28 cellular contexts compared by ENCODE assay signal in genomic region chr16:69195371-69196029, GRCh38. TPM values are rescaled to one million over a fixed set of nuclear protein-coding genes. Genes with fewer than 3 reads are reported as not detected.
DNase-seq lines count a peak whose midpoint lies in the region; ATAC-seq and TF ChIP-seq lines count a peak whose summit lies in the region.
"Had no signal": no experiment of that assay in that cellular context is flagged by ENCODE, and none has a peak within 500 bp of the region (broad histone marks: within the 10 kb centered on the region; RNA-seq: fewer than 3 reads in every experiment).

No MANE protein-coding gene starts in this region.

- H3K27ac Mint-ChIP-seq in chondrocyte (ENCODE audit: unreplicated experiment): peak overlapping the region; percentile 27
- no peak overlapping the region for H3K27ac Mint-ChIP-seq in effector memory CD8-positive, alpha-beta T cell
- H3K27ac Mint-ChIP-seq: activated T-helper 17 cell treated with anti-CD3 and anti-CD28 coated beads, Interleukin-2, amount 50 U/mL, for 72 hours had no signal

- H3K4me3 Mint-ChIP-seq in chondrocyte (ENCODE audit: unreplicated experiment): no peak overlapping the region
- H3K4me3 Mint-ChIP-seq in effector memory CD8-positive, alpha-beta T cell: no peak overlapping the region
- H3K4me3 Mint-ChIP-seq: activated T-helper 17 cell treated with anti-CD3 and anti-CD28 coated beads, Interleukin-2, amount 50 U/mL, for 72 hours; natural killer cell had no signal

- no peaks in the 10 kb centered on the region for H3K27me3 Mint-ChIP-seq in chondrocyte (ENCODE audit: low read depth)
- H3K27me3 Mint-ChIP-seq in effector memory CD8-positive, alpha-beta T cell: no peaks in the 10 kb centered on the region
- H3K27me3 Mint-ChIP-seq: activated T-helper 17 cell treated with anti-CD3 and anti-CD28 coated beads, Interleukin-2, amount 50 U/mL, for 72 hours had no signal

- no peak for ATAC-seq in GM18519 (IDR thresholded peaks at IDR 0.05; ENCODE audit: low FRiP score, unreplicated experiment)
- no peak for ATAC-seq in effector memory CD8-positive, alpha-beta T cell (replicated peaks)
- ATAC-seq: activated T-helper 17 cell treated with anti-CD3 and anti-CD28 coated beads, Interleukin-2, amount 50 U/mL, for 72 hours; gastroesophageal sphincter; lower lobe of right lung; natural killer cell had no signal

- no peaks in the 10 kb centered on the region for H3K9me3 Mint-ChIP-seq in chondrocyte (ENCODE audit: low read depth)
- H3K9me3 Mint-ChIP-seq in effector memory CD8-positive, alpha-beta T cell: no peaks in the 10 kb centered on the region
- H3K9me3 Mint-ChIP-seq: activated T-helper 17 cell treated with anti-CD3 and anti-CD28 coated beads, Interleukin-2, amount 50 U/mL, for 72 hours; natural killer cell had no signal

- TF ChIP-seq CTCF in chondrocyte (IDR thresholded peaks at IDR 0.05): no peak

- no peaks in the 10 kb centered on the region for H3K36me3 Mint-ChIP-seq in chondrocyte (ENCODE audit: low read depth)
- peaks cover 8% of the 10 kb centered on the region for H3K36me3 Mint-ChIP-seq in effector memory CD8-positive, alpha-beta T cell (ENCODE audit: insufficient read depth)
- H3K36me3 Mint-ChIP-seq: CD14-positive monocyte, natural killer cell had no signal

- peaks cover 66% of the 10 kb centered on the region for H3K4me1 Mint-ChIP-seq in chondrocyte (ENCODE audit: low read depth)
- H3K4me1 Mint-ChIP-seq in effector memory CD8-positive, alpha-beta T cell (ENCODE audit: low read depth in 2 of 2): peaks cover 28 to 56% of the 10 kb centered on the region in 2 donors

- DNase-seq in DMS 273 (lab: John Stamatoyannopoulos, UW; ENCODE audit: unreplicated experiment): peak; percentile 30
- no peak for DNase-seq in DMS 273 treated with DMSO at 0.1 percent for 48 hours (lab: John Stamatoyannopoulos, UW)
- peak; percentile 12 for DNase-seq in EH (ENCODE audit: low read depth)
- DNase-seq in chondrocyte (ENCODE audit: low spot score): no peak
- DNase-seq in superior temporal gyrus (ENCODE audit: extremely low spot score): peak; percentile 65
- DNase-seq in germinal center (ENCODE audit: low spot score): no peak
- DNase-seq in effector memory CD8-positive, alpha-beta T cell: no peak
- DNase-seq: activated CD4-positive, alpha-beta T cell treated with anti-CD3 and anti-CD28 coated beads for 48 hours; activated naive CD4-positive, alpha-beta T cell treated with anti-CD3 and anti-CD28 coated beads, Interleukin-2, amount 50 U/mL, for 16 hours; amniotic stem cell; HCEC 1CT; kidney glomerular epithelial cell; lower lobe of right lung; MG63; midbrain; natural killer cell; NCI-H1694; NCI-H526; nucleus accumbens; stimulated activated CD4-positive, alpha-beta T cell treated with anti-CD3 and anti-CD28 coated beads, Interleukin-4, amount 100 ng/mL, for 24 hours; SW 1271; T-helper 9 cell; upper lobe of left lung; WERI-Rb-1 had no signal

RNA-seq across cellular contexts. Expression of gene SNTB2, which starts 8.5 kb away (rescaled TPM):
- 38.4 to 49.5 TPM (median 49.1 TPM) in 3 replicates for total RNA-seq in chondrocyte

Comparison
In these comparisons a context has a peak if more than half of its experiments do, and no peak if none do; other contexts are left out.
1. DNase-seq: peak in DMS 273 (single experiment), EH (single experiment) and superior temporal gyrus (single experiment); none in DMS 273 treated with DMSO at 0.1 percent for 48 hours (single experiment), chondrocyte (single experiment), germinal center (single experiment) and effector memory CD8-positive, alpha-beta T cell (0 of 3).